In the genomic region with DNA sequence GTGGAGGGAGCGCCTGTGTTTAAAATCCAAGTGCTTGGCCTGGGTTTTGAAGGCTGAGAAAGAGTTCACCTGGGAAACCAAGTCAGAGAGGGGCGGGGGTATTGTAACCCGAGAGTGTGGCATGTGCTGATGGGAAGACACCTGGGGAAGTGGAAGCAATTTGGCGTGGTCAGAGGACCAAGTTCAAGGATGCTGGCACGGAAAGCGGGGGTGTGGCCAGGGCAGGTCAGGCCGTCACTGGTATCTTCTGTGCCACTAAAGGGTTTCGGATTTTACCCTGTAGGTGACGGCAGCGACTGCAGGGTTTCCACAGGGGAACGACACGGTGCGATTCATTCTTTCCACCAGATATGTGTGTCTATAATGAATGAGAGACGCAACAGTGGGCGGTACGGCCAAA, we compare ENCODE assay signal across 32 cellular contexts. TPM values are rescaled to one million over a fixed set of nuclear protein-coding genes. Genes with fewer than 3 reads are reported as not detected.
"Had no signal": no experiment of that assay in that cellular context is flagged by ENCODE, and none has a peak within 500 bp of the region (broad histone marks: within the 10 kb centered on the region; RNA-seq: fewer than 3 reads in every experiment).

No MANE protein-coding gene starts in this region.

- H3K9me3 ChIP-seq: adrenal gland had no signal

- ATAC-seq: activated CD8-positive, alpha-beta T cell treated with anti-CD3 and anti-CD28 coated beads for 36 hours; gastroesophageal sphincter; left ventricle myocardium superior; SK-N-SH treated with all-trans-retinoic acid at 6 μM for 48 hours; T-helper 17 cell; WTC11 had no signal

- H3K27me3 ChIP-seq: adrenal gland, gastroesophageal sphincter, hepatocyte, right atrium auricular region, tibial nerve had no signal

- DNase-seq: activated CD4-positive, alpha-beta T cell treated with anti-CD3 and anti-CD28 coated beads for 1 hour; activated CD4-positive, alpha-beta T cell treated with anti-CD3 and anti-CD28 coated beads, Interleukin-2, amount 50 U/mL, for 1 hour; activated CD8-positive, alpha-beta T cell treated with anti-CD3 and anti-CD28 coated beads for 36 hours; activated T-cell treated with anti-CD3 and anti-CD28 coated beads, Interleukin-2, amount 50 U/mL, for 48 hours; adrenal gland; central memory CD4-positive, alpha-beta T cell; effector CD8-positive, alpha-beta T cell; erythroblast; islet precursor cell; left ventricle myocardium superior; naive B cell; occipital lobe; stimulated activated naive CD4-positive, alpha-beta T cell treated with Interleukin-2 at 50 U/mL for 16 hours; T-helper 17 cell; T1000 had no signal

- H3K9me3 Mint-ChIP-seq: activated CD8-positive, alpha-beta T cell treated with anti-CD3 and anti-CD28 coated beads for 36 hours; activated naive CD4-positive, alpha-beta T cell treated with anti-CD3 and anti-CD28 coated beads, Interleukin-2, amount 50 U/mL, for 24 hours had no signal

- H3K4me3 Mint-ChIP-seq: activated CD8-positive, alpha-beta T cell treated with anti-CD3 and anti-CD28 coated beads for 36 hours; activated naive CD4-positive, alpha-beta T cell treated with anti-CD3 and anti-CD28 coated beads, Interleukin-2, amount 50 U/mL, for 24 hours; T-helper 17 cell; WTC11 had no signal

- H3K36me3 ChIP-seq: adrenal gland, gastroesophageal sphincter, right atrium auricular region, tibial nerve had no signal

- H3K27me3 Mint-ChIP-seq: activated CD8-positive, alpha-beta T cell treated with anti-CD3 and anti-CD28 coated beads for 36 hours; activated naive CD4-positive, alpha-beta T cell treated with anti-CD3 and anti-CD28 coated beads, Interleukin-2, amount 50 U/mL, for 24 hours; T-helper 17 cell had no signal

- H3K36me3 Mint-ChIP-seq: activated naive CD4-positive, alpha-beta T cell treated with anti-CD3 and anti-CD28 coated beads, Interleukin-2, amount 50 U/mL, for 24 hours; WTC11 had no signal

- H3K4me3 ChIP-seq: adrenal gland, gastroesophageal sphincter, hepatocyte, right atrium auricular region, tibial nerve had no signal

- H3K27ac Mint-ChIP-seq: activated CD8-positive, alpha-beta T cell treated with anti-CD3 and anti-CD28 coated beads for 36 hours; activated naive CD4-positive, alpha-beta T cell treated with anti-CD3 and anti-CD28 coated beads, Interleukin-2, amount 50 U/mL, for 24 hours; activated T-helper 2 cell treated with anti-CD3 and anti-CD28 coated beads, Interferon-gamma antibody, Interleukin-2, Interleukin-4, amounts not matched to agents 10 μg/mL and 5 μg/mL and 100 μg/mL, durations not matched to agents 14 hours and 24 hours and 36 hours; T-helper 17 cell; WTC11 had no signal

- H3K27ac ChIP-seq: adrenal gland, gastroesophageal sphincter, hepatocyte, right atrium auricular region, tibial nerve had no signal

- H3K4me1 ChIP-seq: adrenal gland, gastroesophageal sphincter, right atrium auricular region, tibial nerve had no signal

- FAIRE-seq: astrocyte, endometrium, urothelium cell line had no signal

RNA-seq across cellular contexts. Expression of a gene that starts 31.2 kb away (rescaled TPM):
- total RNA-seq: adrenal gland, astrocyte, dermis microvascular lymphatic vessel endothelial cell, fibroblast of villous mesenchyme, gastroesophageal sphincter, hepatocyte, left ventricle myocardium superior, lung microvascular endothelial cell, mesenteric fat pad, occipital lobe, pulmonary artery endothelial cell, right atrium auricular region, temporal lobe, tibial nerve had no signal

RNA-seq across cellular contexts. Expression of a gene that starts 49.3 kb away (rescaled TPM):
- total RNA-seq: activated T-helper 2 cell treated with anti-CD3 and anti-CD28 coated beads, Interferon-gamma antibody, Interleukin-2, Interleukin-4, amounts not matched to agents 10 μg/mL and 5 μg/mL and 100 μg/mL, durations not matched to agents 14 hours and 24 hours and 36 hours; adrenal gland; astrocyte; fibroblast of villous mesenchyme; left ventricle myocardium superior; lung microvascular endothelial cell; mesenteric fat pad; occipital lobe; pulmonary artery endothelial cell; right atrium auricular region; T-helper 17 cell; temporal lobe; tibial nerve; WTC11 had no signal
